Comparison of ENCODE assay signal across 29 cellular contexts in genomic region chr3:139416275-139416674, GRCh38.
"Had no signal": no experiment of that assay in that cellular context is flagged by ENCODE, and none has a peak within 500 bp of the region (broad histone marks: within the 10 kb centered on the region; RNA-seq: fewer than 3 reads in every experiment).

No MANE protein-coding gene starts in this region.

- H3K4me1 ChIP-seq: colonic mucosa, gastroesophageal sphincter had no signal

- H3K9me3 ChIP-seq: colonic mucosa had no signal

- H3K4me1 Mint-ChIP-seq: endodermal cell had no signal

- H3K4me3 ChIP-seq: colonic mucosa, coronary artery, dorsolateral prefrontal cortex, esophagus muscularis mucosa, esophagus squamous epithelium, gastrocnemius medialis, gastroesophageal sphincter, heart left ventricle, heart right ventricle, hepatocyte had no signal

- H2AFZ ChIP-seq: hepatocyte had no signal

- H3K27ac Mint-ChIP-seq: dendritic cell treated with granulocyte-macrophage colony-stimulating factor and Interleukin-4, amounts not matched to agents 40 ng/mL and 50 ng/mL, for 4 days; effector memory CD8-positive, alpha-beta T cell; endodermal cell had no signal

- H3K4me2 ChIP-seq: hepatocyte had no signal

- DNase-seq: colonic mucosa; cortex of kidney; dermis blood vessel endothelial cell; dorsolateral prefrontal cortex; effector CD4-positive, alpha-beta T cell; effector CD8-positive, alpha-beta T cell; effector memory CD4-positive, alpha-beta T cell; effector memory CD8-positive, alpha-beta T cell; endodermal cell; erythroblast; esophagus squamous epithelium; foreskin fibroblast; foreskin keratinocyte; foreskin melanocyte; gastrocnemius medialis; glutamatergic neuron; head of caudate nucleus; heart left ventricle; heart right ventricle had no signal

- H3K4me3 Mint-ChIP-seq: dendritic cell treated with granulocyte-macrophage colony-stimulating factor and Interleukin-4, amounts not matched to agents 40 ng/mL and 50 ng/mL, for 4 days; effector memory CD8-positive, alpha-beta T cell; endodermal cell had no signal

- H3K27ac ChIP-seq: colonic mucosa, coronary artery, dorsolateral prefrontal cortex, epithelial cell of prostate, esophagus muscularis mucosa, esophagus squamous epithelium, foreskin keratinocyte, gastrocnemius medialis, gastroesophageal sphincter, heart left ventricle, heart right ventricle, hepatocyte had no signal

- H3K79me2 ChIP-seq: hepatocyte had no signal

- H3K36me3 ChIP-seq: colonic mucosa, esophagus squamous epithelium, gastrocnemius medialis, gastroesophageal sphincter, heart left ventricle, heart right ventricle had no signal

- H3K27me3 ChIP-seq: colonic mucosa, dorsolateral prefrontal cortex, esophagus muscularis mucosa, esophagus squamous epithelium, foreskin keratinocyte, gastrocnemius medialis, gastroesophageal sphincter, heart left ventricle, heart right ventricle, hepatocyte had no signal

- ATAC-seq: effector memory CD8-positive, alpha-beta T cell; esophagus mucosa; foreskin keratinocyte; gastrocnemius medialis; gastroesophageal sphincter; heart left ventricle; heart right ventricle had no signal

- FAIRE-seq: endometrium, endothelial cell of umbilical vein, frontal cortex had no signal
